In genomic region chr3:133821767-133822638, GRCh38 we compare ENCODE assay signal across 1 cellular context.
A peak's percentile ranks its signal among the peaks of the same experiment; 100 is the strongest.
TF ChIP-seq lines count a peak whose summit lies in the region.

No MANE protein-coding gene starts in this region.

TF ChIP-seq in H1, 55 proteins besides CTCF, POLR2A, EP300 and RAD21 (continued from another document):
- TF ChIP-seq CHD7 (IDR thresholded peaks at IDR 0.05; ENCODE audit: insufficient replicate concordance, low read length) = no peak
- TF ChIP-seq MAFK (IDR thresholded peaks at IDR 0.05; ENCODE audit: low read depth, low read length) = no peak
- TF ChIP-seq ATF2 (IDR thresholded peaks at IDR 0.05; ENCODE audit: low read length) = peak; percentile 60; the same call in 1 of the 2 replicates
- TF ChIP-seq, protein P1, sequence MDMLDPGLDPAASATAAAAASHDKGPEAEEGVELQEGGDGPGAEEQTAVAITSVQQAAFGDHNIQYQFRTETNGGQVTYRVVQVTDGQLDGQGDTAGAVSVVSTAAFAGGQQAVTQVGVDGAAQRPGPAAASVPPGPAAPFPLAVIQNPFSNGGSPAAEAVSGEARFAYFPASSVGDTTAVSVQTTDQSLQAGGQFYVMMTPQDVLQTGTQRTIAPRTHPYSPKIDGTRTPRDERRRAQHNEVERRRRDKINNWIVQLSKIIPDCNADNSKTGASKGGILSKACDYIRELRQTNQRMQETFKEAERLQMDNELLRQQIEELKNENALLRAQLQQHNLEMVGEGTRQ (IDR thresholded peaks at IDR 0.05; ENCODE audit: low read length) = peak; percentile 67
- no peak for TF ChIP-seq TAF7 (optimal IDR thresholded peaks at IDR 0.05; ENCODE audit: borderline replicate concordance, low read depth, low read length)
- no peak for TF ChIP-seq TAF1 (IDR thresholded peaks at IDR 0.05; ENCODE audit: low read depth, low read length)
- TF ChIP-seq HDAC2 (IDR thresholded peaks at IDR 0.05; ENCODE audit: borderline replicate concordance in 1 of 2, low read depth in 2 of 2, low read length in 2 of 2) = no peak
- no peak for TF ChIP-seq GABPA (IDR thresholded peaks at IDR 0.05; ENCODE audit: borderline replicate concordance, insufficient read depth, low read length)
- TF ChIP-seq KDM1A (IDR thresholded peaks at IDR 0.05; ENCODE audit: borderline replicate concordance, low read length) = no peak
- no peak for TF ChIP-seq SP2 (IDR thresholded peaks at IDR 0.05; ENCODE audit: low read length)
- 0 out of 2 replicates have a peak, but pooled peaks have one; percentile 15 for TF ChIP-seq POLR2AphosphoS5 (IDR thresholded peaks at IDR 0.05; ENCODE audit: low read depth, low read length)
- 0 out of 2 replicates have a peak, but pooled peaks have one; percentile 23 for TF ChIP-seq CREB1 (IDR thresholded peaks at IDR 0.05)
- no peak for TF ChIP-seq CEBPB (IDR thresholded peaks at IDR 0.05; ENCODE audit: low read depth, low read length)
- 0 out of 4 replicates have a peak, but pooled peaks have one; percentile 36 to 69 for TF ChIP-seq SIN3A (conservative IDR thresholded peaks at IDR 0.05 in 1 of 2, IDR thresholded peaks at IDR 0.05 in 1 of 2; ENCODE audit: low read depth in 1 of 2, low read length in 2 of 2)
- TF ChIP-seq JUN (IDR thresholded peaks at IDR 0.05; ENCODE audit: low read depth, low read length) = peak; percentile 30; the same call in 1 of the 2 replicates
